8 cellular contexts compared by ENCODE assay signal in genomic region chr12:130761537-130762318, GRCh38. TPM values are rescaled to one million over a fixed set of nuclear protein-coding genes. Genes with fewer than 3 reads are reported as not detected.
DNase-seq lines count a peak whose midpoint lies in the region; ATAC-seq and TF ChIP-seq lines count a peak whose summit lies in the region.

No MANE protein-coding gene starts in this region.

- intact Hi-C loops in activated CD4-positive, alpha-beta T cell treated with anti-CD3 and anti-CD28 coated beads, Interleukin-2, amount 10 ng/mL, durations not matched to agents 24 days and 14 days (cut with micrococcal nuclease), result loop anchor here (1.0 to 5.0 kb wide), 3 partner anchors 36 to 111 kb away; partner anchors contain the start of gene RAN
- intact Hi-C loops in CD14-positive monocyte (cut with micrococcal nuclease), result no loop called here

- DNase-seq in DMS53 (lab: John Stamatoyannopoulos, UW) (peak; percentile 90), NCI-H1694 treated with DMSO at 0.1 percent for 48 hours (lab: John Stamatoyannopoulos, UW) (peak; percentile 50), ecto neural progenitor cell (ENCODE audit: low spot score) (peak; percentile 88), midbrain (lab: John Stamatoyannopoulos, UW) (peak; percentile 52), CD14-positive monocyte (ENCODE audit: low spot score) (no peak)
- DNase-seq in activated CD4-positive, alpha-beta T cell treated with anti-CD3 and anti-CD28 coated beads, Interleukin-2, amount 10 ng/mL, durations not matched to agents 24 days and 14 days, result peak; percentile 85
- peak; percentile 20 to 23 for DNase-seq in stimulated activated CD8-positive, alpha-beta memory T cell treated with anti-CD3 and anti-CD28 coated beads, Interleukin-7, amount 100 ng/mL, for 1 hour (ENCODE audit: low read depth in 2 of 2)

- no peak for TF ChIP-seq CTCF in CD14-positive monocyte (IDR thresholded peaks at IDR 0.05)

- H3K4me1 Mint-ChIP-seq in activated CD4-positive, alpha-beta T cell treated with anti-CD3 and anti-CD28 coated beads, Interleukin-2, amount 10 ng/mL, durations not matched to agents 24 days and 14 days, result peaks cover 12% of the 10 kb centered on the region
- H3K4me1 Mint-ChIP-seq in CD14-positive monocyte, result no peaks in the 10 kb centered on the region

- peaks cover 4% of the 10 kb centered on the region for H3K27me3 Mint-ChIP-seq in activated CD4-positive, alpha-beta T cell treated with anti-CD3 and anti-CD28 coated beads, Interleukin-2, amount 10 ng/mL, durations not matched to agents 24 days and 14 days
- peaks cover 13 to 26% (median 21%) of the 10 kb centered on the region in 3 donors for H3K27me3 Mint-ChIP-seq in CD14-positive monocyte (ENCODE audit: low read depth in 3 of 3)

- H3K27ac Mint-ChIP-seq in activated CD4-positive, alpha-beta T cell treated with anti-CD3 and anti-CD28 coated beads, Interleukin-2, amount 10 ng/mL, durations not matched to agents 24 days and 14 days, result no peak overlapping the region
- H3K27ac Mint-ChIP-seq in CD14-positive monocyte, result no peak overlapping the region

- peak overlapping the region; percentile 60 for H3K4me3 Mint-ChIP-seq in activated CD4-positive, alpha-beta T cell treated with anti-CD3 and anti-CD28 coated beads, Interleukin-2, amount 10 ng/mL, durations not matched to agents 24 days and 14 days
- H3K4me3 Mint-ChIP-seq in CD14-positive monocyte, result peak overlapping the region in 1 of 2 donors; percentile 40

- ATAC-seq in GM21529 (IDR thresholded peaks at IDR 0.05; ENCODE audit: unreplicated experiment), result peak; percentile 56

- H3K9me3 Mint-ChIP-seq in activated CD4-positive, alpha-beta T cell treated with anti-CD3 and anti-CD28 coated beads, Interleukin-2, amount 10 ng/mL, durations not matched to agents 24 days and 14 days, result no peaks in the 10 kb centered on the region
- H3K9me3 Mint-ChIP-seq in CD14-positive monocyte, result no peaks in the 10 kb centered on the region

- no peaks in the 10 kb centered on the region for H3K36me3 Mint-ChIP-seq in activated CD4-positive, alpha-beta T cell treated with anti-CD3 and anti-CD28 coated beads, Interleukin-2, amount 10 ng/mL, durations not matched to agents 24 days and 14 days (ENCODE audit: low read depth)
- no peaks in the 10 kb centered on the region for H3K36me3 Mint-ChIP-seq in CD14-positive monocyte

RNA-seq across cellular contexts. Expression of gene RIMBP2, which starts 45.6 kb away (rescaled TPM):
- total RNA-seq in activated CD4-positive, alpha-beta T cell treated with anti-CD3 and anti-CD28 coated beads, Interleukin-2, amount 10 ng/mL, durations not matched to agents 24 days and 14 days, result not detected in 2 replicates
- not detected for polyA plus RNA-seq in CD14-positive monocyte
